In the genomic region with DNA sequence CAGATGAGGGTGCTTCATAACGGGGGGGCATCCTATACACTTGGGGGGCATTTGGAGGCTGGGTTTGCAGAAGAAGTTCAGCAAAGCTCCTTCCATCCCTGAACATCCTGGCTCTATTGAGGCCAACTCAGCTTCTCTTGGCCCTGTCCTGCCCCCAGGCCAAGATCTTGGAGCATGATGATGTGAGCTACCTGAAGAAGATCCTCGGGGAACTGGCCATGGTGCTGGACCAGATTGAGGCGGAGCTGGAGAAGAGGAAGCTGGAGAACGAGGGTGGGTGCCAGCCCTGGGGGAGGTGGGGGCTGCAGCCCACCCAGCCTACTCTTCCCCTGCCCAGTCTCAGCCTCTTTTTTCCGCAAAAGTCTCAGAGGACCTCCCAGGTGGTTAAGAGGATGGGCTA, we compare ENCODE assay signal across 21 cellular contexts. TPM values are rescaled to one million over a fixed set of nuclear protein-coding genes. Genes with fewer than 3 reads are reported as not detected.
DNase-seq lines count a peak whose midpoint lies in the region; ATAC-seq, FAIRE-seq and TF ChIP-seq lines count a peak whose summit lies in the region.
"Had no signal": no experiment of that assay in that cellular context is flagged by ENCODE, and none has a peak within 500 bp of the region (broad histone marks: within the 10 kb centered on the region; RNA-seq: fewer than 3 reads in every experiment).

No MANE protein-coding gene starts in this region.

- no peaks in the 10 kb centered on the region for H3K36me3 ChIP-seq in cardiac muscle cell
- H3K36me3 ChIP-seq in heart left ventricle: no peaks in the 10 kb centered on the region
- H3K36me3 ChIP-seq in kidney (ENCODE audit: control insufficient read depth in 1 of 2, insufficient read depth in 2 of 2, low read length in 2 of 2): no peaks in the 10 kb centered on the region

- no peak for TF ChIP-seq CTCF in cardiac muscle cell (IDR thresholded peaks at IDR 0.05; ENCODE audit: low read depth, low read length)
- TF ChIP-seq CTCF in heart left ventricle (IDR thresholded peaks at IDR 0.05): no peak
- no peak for TF ChIP-seq CTCF in NB4 (IDR thresholded peaks at IDR 0.05; ENCODE audit: low read depth, low read length)
- no peak for TF ChIP-seq CTCF in kidney (IDR thresholded peaks at IDR 0.05; ENCODE audit: borderline replicate concordance, extremely low read depth, insufficient read depth)

- TF ChIP-seq POLR2A in heart left ventricle (IDR thresholded peaks at IDR 0.05) (no peak), NB4 (IDR thresholded peaks at IDR 0.05; ENCODE audit: extremely low read depth, insufficient read length) (no peak)

- FAIRE-seq in kidney (lab: Jason Lieb, UNC): no peak

- no peaks in the 10 kb centered on the region for H3K4me1 ChIP-seq in cardiac muscle cell (ENCODE audit: low read depth)
- peaks cover 0 to 5% (median 0%) of the 10 kb centered on the region in 12 donors for H3K4me1 ChIP-seq in heart left ventricle
- H3K4me1 ChIP-seq in kidney (ENCODE audit: control insufficient read depth in 1 of 2, insufficient read depth in 1 of 2, low read depth in 1 of 2, low read length in 2 of 2): no peaks in the 10 kb centered on the region

- H3K9me3 ChIP-seq in cardiac muscle cell (ENCODE audit: low read depth) (no peaks in the 10 kb centered on the region), heart left ventricle (no peaks in the 10 kb centered on the region), kidney (ENCODE audit: control insufficient read depth in 1 of 2, low read length in 2 of 2) (no peaks in the 10 kb centered on the region)
- H3K9me3 ChIP-seq: mucosa of descending colon had no signal

- H3K9ac ChIP-seq in kidney (ENCODE audit: low read length in 2 of 2): no peak overlapping the region

- ATAC-seq in heart left ventricle: no peak
- no peak for ATAC-seq in HG03520 (IDR thresholded peaks at IDR 0.05; ENCODE audit: unreplicated experiment)
- ATAC-seq: activated T-cell treated with anti-CD3 and anti-CD28 coated beads, Interleukin-2, amount 50 U/mL, for 4 hours; left cardiac atrium; mucosa of descending colon had no signal

- H3K27me3 ChIP-seq in cardiac muscle cell (no peaks in the 10 kb centered on the region), heart left ventricle (no peaks in the 10 kb centered on the region)

- H3K27ac ChIP-seq in cardiac muscle cell (no peak overlapping the region), heart left ventricle (no peak overlapping the region), kidney (ENCODE audit: low read depth in 2 of 2, low read length in 2 of 2) (no peak overlapping the region)

- DNase-seq in cardiac muscle cell (ENCODE audit: low read depth in 1 of 2, low spot score in 1 of 2): peak; percentile 7 to 48
- DNase-seq in heart left ventricle: no peak
- peak; percentile 38 for DNase-seq in NB4 (ENCODE audit: low read depth)
- peak; percentile 56 to 78 for DNase-seq in T47D (ENCODE audit: low read depth in 1 of 2, low spot score in 1 of 2)
- no peak for DNase-seq in activated CD8-positive, alpha-beta memory T cell treated with anti-CD3 and anti-CD28 coated beads for 24 hours
- no peak for DNase-seq in kidney
- no peak for DNase-seq in NCI-H345 (lab: John Stamatoyannopoulos, UW)
- DNase-seq: activated CD4-positive, alpha-beta T cell treated with anti-CD3 and anti-CD28 coated beads, Interleukin-2, amount 50 U/mL, for 4 hours; activated T-cell treated with anti-CD3 and anti-CD28 coated beads, Interleukin-2, amount 50 U/mL, for 4 hours; Calu3; HFFc6; left cardiac atrium; mucosa of descending colon; NCI-H1105; occipital lobe; SHP77 treated with DMSO at 0.1 percent for 48 hours; stimulated activated CD4-positive, alpha-beta T cell treated with anti-CD3 and anti-CD28 coated beads, Interleukin-2, amount 100 ng/mL, for 24 hours; substantia nigra; T1000 had no signal

- H3K4me3 ChIP-seq in cardiac muscle cell: no peak overlapping the region
- no peak overlapping the region for H3K4me3 ChIP-seq in heart left ventricle
- no peak overlapping the region for H3K4me3 ChIP-seq in NB4 (ENCODE audit: low read depth, low read length)
- no peak overlapping the region for H3K4me3 ChIP-seq in kidney (ENCODE audit: low read length in 2 of 2)
- H3K4me3 ChIP-seq: mucosa of descending colon had no signal

- intact Hi-C loops in heart left ventricle (cut with DNase I): no loop called here
- intact Hi-C loops in kidney (cut with DNase I): no loop called here

- in situ Hi-C loops in T47D (cut with HindIII; ENCODE audit: low pct_unique_long_range_greater_than_20kb, low sequenced_read_pairs): no loop called here

- 59 to 76% (median 66%) methylated on average over 3 to 5 of the region's 5 CpGs for WGBS in heart left ventricle, 4 donors

RNA-seq across cellular contexts. Expression of gene GDAP1L1, which starts 17.2 kb away (rescaled TPM):
- 3.9 and 5.2 TPM in 2 replicates for total RNA-seq in cardiac muscle cell
- polyA plus RNA-seq in cardiac muscle cell: 0.86 and 5.5 TPM in 2 replicates
- under 1 TPM in 7 of 9 donors, not detected in 2; 0.19 to 0.67 (median 0.41) TPM for total RNA-seq in heart left ventricle
- polyA plus RNA-seq in heart left ventricle: under 1 TPM; 0.12 to 0.30 TPM
- total RNA-seq in kidney: not detected
- not detected for polyA plus RNA-seq in kidney (ENCODE audit: insufficient read depth, low read depth, low replicate concordance)
- total RNA-seq: activated T-cell treated with anti-CD3 and anti-CD28 coated beads, Interleukin-2, amount 50 U/mL, for 4 hours; Calu3; fibroblast of lung; HFFc6 had no signal
- polyA plus RNA-seq: fibroblast of lung had no signal

RNA-seq across cellular contexts. Expression of gene FITM2, which starts 46.7 kb away (rescaled TPM):
- total RNA-seq in cardiac muscle cell (11.9 and 15.2 TPM in 2 replicates), heart left ventricle (100 to 1,000 TPM in 7 of 9 donors, 10 to 100 TPM in 2; 71.7 to 165 (median 125) TPM), kidney (10.0 TPM)
- polyA plus RNA-seq in cardiac muscle cell (11.6 and 12.9 TPM in 2 replicates), heart left ventricle (10 to 100 TPM; 31.5 to 60.6 TPM), kidney (ENCODE audit: insufficient read depth, low read depth, low replicate concordance) (12.5 TPM)

RNA-seq across cellular contexts. Expression of gene OSER1, which starts 53.7 kb away (rescaled TPM):
- 28.5 and 28.6 TPM in 2 replicates for total RNA-seq in cardiac muscle cell
- polyA plus RNA-seq in cardiac muscle cell: 35.2 and 41.4 TPM in 2 replicates
- 10 to 100 TPM; 20.6 to 39.0 (median 34.1) TPM for total RNA-seq in heart left ventricle
- 10 to 100 TPM; 11.9 to 35.6 TPM for polyA plus RNA-seq in heart left ventricle
- total RNA-seq in kidney: 33.5 TPM
- polyA plus RNA-seq in kidney (ENCODE audit: insufficient read depth, low read depth, low replicate concordance): 29.3 TPM

Comparison
In these comparisons a context has a peak if more than half of its experiments do, and no peak if none do; other contexts are left out.
1. DNase-seq: peak in cardiac muscle cell (2 of 2), NB4 (single experiment) and T47D (2 of 2); none in heart left ventricle (0 of 5), activated CD8-positive, alpha-beta memory T cell treated with anti-CD3 and anti-CD28 coated beads for 24 hours (single experiment), kidney (single experiment) and NCI-H345 (single experiment).